Comparison of ENCODE assay signal across 8 cellular contexts in the genomic region with DNA sequence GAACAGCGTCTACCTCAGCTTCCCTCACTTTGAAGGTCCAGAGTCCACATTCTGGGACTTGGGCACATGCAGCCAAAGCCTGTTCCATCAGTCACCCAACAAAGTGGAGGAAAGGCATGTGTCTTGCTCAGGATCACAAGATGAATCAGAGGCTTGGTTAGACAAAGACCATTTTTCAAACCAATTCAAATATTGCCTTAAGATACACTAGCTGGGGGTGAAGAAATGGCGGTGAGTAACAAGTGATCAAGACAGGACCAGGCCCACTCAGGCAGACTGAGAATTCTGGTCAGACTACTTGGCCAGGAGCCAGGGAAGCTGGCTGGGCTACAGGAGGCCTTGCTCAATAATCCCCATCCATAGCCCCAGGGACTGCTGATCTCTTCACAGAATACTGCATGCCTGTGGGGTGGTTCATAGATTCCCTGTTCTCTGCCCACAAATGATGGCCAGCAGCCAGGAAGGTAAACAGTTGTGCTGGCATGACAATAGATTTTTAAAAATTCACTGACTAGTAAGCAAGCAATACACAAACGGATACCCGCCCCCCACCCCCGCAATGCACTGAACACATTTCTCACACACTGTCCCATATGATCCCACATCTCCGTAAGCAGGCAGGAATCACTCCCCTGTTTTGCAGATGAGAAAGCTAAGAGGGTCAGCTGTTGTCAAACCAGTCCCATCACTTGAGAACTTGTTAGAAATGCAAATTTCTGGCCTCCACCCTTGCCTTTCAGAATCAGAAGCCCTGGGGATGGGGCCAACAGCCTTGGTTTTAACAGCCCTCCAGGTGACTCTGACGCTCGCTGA. TPM values are rescaled to one million over a fixed set of nuclear protein-coding genes. Genes with fewer than 3 reads are reported as not detected.
DNase-seq lines count a peak whose midpoint lies in the region; ATAC-seq and TF ChIP-seq lines count a peak whose summit lies in the region.

No MANE protein-coding gene starts in this region.

- H3K9me3 ChIP-seq in hepatocyte (ENCODE audit: low read depth): no peaks in the 10 kb centered on the region
- H3K9me3 ChIP-seq in tibial artery: no peaks in the 10 kb centered on the region

- no peaks in the 10 kb centered on the region for H4K20me1 ChIP-seq in hepatocyte (ENCODE audit: insufficient read depth, poor library complexity, severe bottlenecking)

- H3K36me3 ChIP-seq in hepatocyte (replicated peaks; ENCODE audit: insufficient read depth, low read depth) (no peaks in the 10 kb centered on the region), tibial artery (peaks cover 1 to 11% (median 6%) of the 10 kb centered on the region in 3 donors)

- peaks cover 19% of the 10 kb centered on the region for H3K79me2 ChIP-seq in hepatocyte

- WGBS in hepatocyte (ENCODE audit: low lambda C conversion rate, missing lambda C conversion rate): 65% methylated on average over 8 of the region's 8 CpGs

- H3K4me1 ChIP-seq in hepatocyte (ENCODE audit: insufficient read depth): peaks cover 23% of the 10 kb centered on the region
- H3K4me1 ChIP-seq in tibial artery: peaks cover 0 to 26% (median 21%) of the 10 kb centered on the region in 4 donors

- intact Hi-C loops in tibial artery (cut with DNase I; ENCODE audit: low total_unique reads): no loop called here

- no peak for ATAC-seq in GM19467 (IDR thresholded peaks at IDR 0.05; ENCODE audit: unreplicated experiment)
- ATAC-seq in HG03354 (IDR thresholded peaks at IDR 0.05; ENCODE audit: poor library complexity, severe bottlenecking, unreplicated experiment): no peak
- ATAC-seq in GM21717 (IDR thresholded peaks at IDR 0.05; ENCODE audit: unreplicated experiment): no peak

- no peaks in the 10 kb centered on the region for H3K9me2 ChIP-seq in hepatocyte (replicated peaks; ENCODE audit: insufficient read depth)

- DNase-seq in COLO668 (lab: John Stamatoyannopoulos, UW; ENCODE audit: unreplicated experiment): peak; percentile 99
- DNase-seq in NCI-H1105 treated with DMSO at 0.1 percent for 48 hours (lab: John Stamatoyannopoulos, UW): peak; percentile 93
- DNase-seq in amniotic stem cell (lab: John Stamatoyannopoulos, UW): peak; percentile 99
- peak; percentile 89 for DNase-seq in hepatocyte (ENCODE audit: low spot score)
- DNase-seq in tibial artery: peak; percentile 92 to 95

- peak overlapping the region; percentile 48 for H3K4me2 ChIP-seq in hepatocyte

- H3K27ac ChIP-seq in hepatocyte (peak overlapping the region; percentile 64), tibial artery (peak overlapping the region; percentile 46 to 66)

- H3K4me3 ChIP-seq in hepatocyte: no peak overlapping the region
- no peak overlapping the region for H3K4me3 ChIP-seq in tibial artery

- no peak for TF ChIP-seq CTCF in hepatocyte (IDR thresholded peaks at IDR 0.05; ENCODE audit: poor library complexity)
- TF ChIP-seq CTCF in tibial artery (IDR thresholded peaks at IDR 0.05): no peak

- H2AFZ ChIP-seq in hepatocyte: no peak overlapping the region

- no peaks in the 10 kb centered on the region for H3K27me3 ChIP-seq in hepatocyte
- H3K27me3 ChIP-seq in tibial artery: no peaks in the 10 kb centered on the region

RNA-seq across cellular contexts. Expression of a gene that starts 27.2 kb away (rescaled TPM):
- 51.3 and 59.4 TPM in 2 replicates for total RNA-seq in hepatocyte
- polyA plus RNA-seq in hepatocyte: 93.2 and 104 TPM in 2 replicates
